Comparison of ENCODE assay signal across 9 cellular contexts in the genomic region with DNA sequence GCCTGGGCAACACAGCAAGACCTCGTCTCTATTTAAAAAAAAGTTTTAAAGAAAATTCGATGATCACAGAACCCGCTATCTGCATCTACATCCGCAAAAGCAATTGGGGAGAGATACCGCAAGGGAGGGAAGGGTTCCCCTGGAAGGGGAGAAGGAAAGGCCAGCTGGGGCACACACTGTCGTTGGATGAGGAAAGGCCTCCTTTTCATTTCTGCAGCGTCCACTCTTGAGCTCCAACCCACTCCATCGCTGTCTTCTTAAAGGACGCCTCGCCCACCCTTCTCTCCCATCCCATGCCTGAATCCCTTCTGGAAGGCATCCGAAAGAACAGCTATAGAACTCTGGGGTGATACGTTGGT. TPM values are rescaled to one million over a fixed set of nuclear protein-coding genes. Genes with fewer than 3 reads are reported as not detected.
DNase-seq lines count a peak whose midpoint lies in the region; ATAC-seq and TF ChIP-seq lines count a peak whose summit lies in the region.
"Had no signal": no experiment of that assay in that cellular context is flagged by ENCODE, and none has a peak within 500 bp of the region (broad histone marks: within the 10 kb centered on the region; RNA-seq: fewer than 3 reads in every experiment).

No MANE protein-coding gene starts in this region.

- H3K9me3 ChIP-seq in cardiac muscle cell (ENCODE audit: low read depth) (no peaks in the 10 kb centered on the region), duodenal mucosa (ENCODE audit: control insufficient read depth in 1 of 2, low read length in 2 of 2) (no peaks in the 10 kb centered on the region), muscle layer of duodenum (ENCODE audit: control insufficient read depth in 1 of 2, low read length in 2 of 2) (no peaks in the 10 kb centered on the region), vagina (no peaks in the 10 kb centered on the region)

- no peak for ATAC-seq in GM18517 (IDR thresholded peaks at IDR 0.05; ENCODE audit: unreplicated experiment)

- H3K4me3 ChIP-seq in cardiac muscle cell: peak overlapping the region; percentile 32
- peak overlapping the region; percentile 84 to 87 for H3K4me3 ChIP-seq in duodenal mucosa (ENCODE audit: low read depth in 1 of 2, low read length in 2 of 2)
- peak overlapping the region; percentile 75 to 83 for H3K4me3 ChIP-seq in muscle layer of duodenum (ENCODE audit: low read depth in 1 of 2, low read length in 2 of 2)
- peak overlapping the region; percentile 54 to 56 for H3K4me3 ChIP-seq in vagina

- no peak for TF ChIP-seq POLR2A in vagina (IDR thresholded peaks at IDR 0.05)

- H3K4me1 ChIP-seq in cardiac muscle cell (ENCODE audit: low read depth) (peaks cover 8% of the 10 kb centered on the region), duodenal mucosa (ENCODE audit: control insufficient read depth in 1 of 2, insufficient read depth in 2 of 2, low read length in 2 of 2) (peaks cover 21 to 35% of the 10 kb centered on the region in 2 donors), muscle layer of duodenum (ENCODE audit: control insufficient read depth in 1 of 2, insufficient read depth in 2 of 2, low read length in 2 of 2) (peaks cover 4 to 55% of the 10 kb centered on the region in 2 donors), vagina (peaks cover 27% of the 10 kb centered on the region)

- H3K27ac ChIP-seq in cardiac muscle cell (peak overlapping the region; percentile 4), duodenal mucosa (ENCODE audit: low read depth, low read length) (no peak overlapping the region), muscle layer of duodenum (ENCODE audit: low read length) (no peak overlapping the region), vagina (no peak overlapping the region)

- DNase-seq in cardiac muscle cell (ENCODE audit: low read depth in 1 of 2, low spot score in 1 of 2) (no peak), cardiac septum (ENCODE audit: low spot score) (no peak), vagina (ENCODE audit: extremely low spot score in 2 of 2) (no peak), NCI-H1092 treated with DMSO at 0.1 percent for 48 hours (lab: John Stamatoyannopoulos, UW) (no peak)
- no peak for DNase-seq in NK-92 treated with Interleukin-12 subunit alpha and Interleukin-12 subunit beta, amount 100 ng/mL, for 24 hours (lab: John Stamatoyannopoulos, UW)
- DNase-seq: cortex of kidney had no signal

- no peak for TF ChIP-seq CTCF in cardiac muscle cell (IDR thresholded peaks at IDR 0.05; ENCODE audit: low read depth, low read length)
- no peak for TF ChIP-seq CTCF in vagina (IDR thresholded peaks at IDR 0.05)

- peaks cover 21% of the 10 kb centered on the region for H3K27me3 ChIP-seq in cardiac muscle cell
- H3K27me3 ChIP-seq in duodenal mucosa (ENCODE audit: control insufficient read depth in 1 of 2, insufficient read depth in 2 of 2, low read length in 2 of 2): peaks cover 16 to 30% of the 10 kb centered on the region in 2 donors
- peaks cover 36% of the 10 kb centered on the region for H3K27me3 ChIP-seq in muscle layer of duodenum (ENCODE audit: low read depth, low read length)
- peaks cover 10% of the 10 kb centered on the region for H3K27me3 ChIP-seq in vagina

- intact Hi-C loops in cardiac septum (cut with DNase I) (no loop called here), vagina (cut with DNase I) (no loop called here)

- H3K36me3 ChIP-seq in cardiac muscle cell: peaks cover 13% of the 10 kb centered on the region
- H3K36me3 ChIP-seq in duodenal mucosa (ENCODE audit: control insufficient read depth in 1 of 2, insufficient read depth in 2 of 2, low read length in 2 of 2): peaks cover 9 to 11% of the 10 kb centered on the region in 2 donors
- peaks cover 8 to 25% of the 10 kb centered on the region in 2 donors for H3K36me3 ChIP-seq in muscle layer of duodenum (ENCODE audit: control insufficient read depth in 1 of 2, insufficient read depth in 2 of 2, low read length in 2 of 2)
- peaks cover 0 to 14% of the 10 kb centered on the region in 2 donors for H3K36me3 ChIP-seq in vagina

- H3K9ac ChIP-seq in duodenal mucosa (ENCODE audit: low read depth in 1 of 2, low read length in 2 of 2): peak overlapping the region; percentile 62 to 90

RNA-seq across cellular contexts. Expression of a gene that starts 3.2 kb away (rescaled TPM):
- total RNA-seq in cardiac muscle cell: 0.63 and 4.3 TPM in 2 replicates
- 3.2 and 4.2 TPM in 2 replicates for polyA plus RNA-seq in cardiac muscle cell
- total RNA-seq in cardiac septum: not detected
- total RNA-seq in vagina: not detected

RNA-seq across cellular contexts. Expression of a gene that starts 11.1 kb away (rescaled TPM):
- 115 and 150 TPM in 2 replicates for total RNA-seq in cardiac muscle cell
- 166 and 183 TPM in 2 replicates for polyA plus RNA-seq in cardiac muscle cell
- 211 TPM for total RNA-seq in cardiac septum
- total RNA-seq in vagina: 68.3 TPM

RNA-seq across cellular contexts. Expression of a gene that starts 30.3 kb away (rescaled TPM):
- 0.60 and 1.9 TPM in 2 replicates for total RNA-seq in cardiac muscle cell
- 0.11 and 0.19 TPM in 2 replicates for polyA plus RNA-seq in cardiac muscle cell
- total RNA-seq in cardiac septum: not detected
- total RNA-seq in vagina: not detected

RNA-seq across cellular contexts. Expression of a gene that starts 54.7 kb away (rescaled TPM):
- total RNA-seq in cardiac muscle cell (0.21 TPM in 1 of 2 replicates, not detected in the other), cardiac septum (0.57 TPM), vagina (0.49 TPM)
- polyA plus RNA-seq in cardiac muscle cell: not detected in 2 replicates

Comparison
In these comparisons a context has a peak if more than half of its experiments do, and no peak if none do; other contexts are left out.
1. H3K4me3 ChIP-seq: peak in every context shown above with its lines; median percentile 86 in duodenal mucosa; 79 in muscle layer of duodenum; 55 in vagina; 32 in cardiac muscle cell.